ENCODE assay signal across 18 cellular contexts in the genomic region with DNA sequence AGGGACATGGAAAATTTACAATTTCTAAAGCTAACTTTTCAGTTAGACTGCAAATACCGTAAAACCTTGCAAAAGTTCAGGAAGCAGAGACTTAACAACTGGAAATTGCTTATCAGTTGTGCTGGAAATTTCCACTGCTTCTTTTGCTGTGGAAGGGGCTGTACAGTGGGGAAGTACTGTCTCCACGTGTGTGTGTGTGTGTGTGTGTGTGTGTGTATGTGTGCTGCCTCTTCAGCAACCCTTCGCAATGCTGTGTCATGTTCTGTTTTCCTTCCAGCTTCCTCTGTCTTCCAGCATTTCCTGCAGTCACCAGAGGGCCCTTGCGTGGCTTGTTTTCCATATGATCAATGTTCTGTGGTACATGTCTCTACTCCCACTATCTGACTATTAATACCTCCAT.
DNase-seq lines count a peak whose midpoint lies in the region; ATAC-seq and TF ChIP-seq lines count a peak whose summit lies in the region.
"Had no signal": no experiment of that assay in that cellular context is flagged by ENCODE, and none has a peak within 500 bp of the region (broad histone marks: within the 10 kb centered on the region; RNA-seq: fewer than 3 reads in every experiment).

No MANE protein-coding gene starts in this region.

- WGBS in hepatocyte (ENCODE audit: low lambda C conversion rate, missing lambda C conversion rate) = 40% methylated on average over 4 of the region's 4 CpGs
- 46 to 52% methylated on average over 4 of the region's 4 CpGs for WGBS in tibial nerve, 2 donors

- no peak for ATAC-seq in GM19328 (IDR thresholded peaks at IDR 0.05; ENCODE audit: unreplicated experiment)
- ATAC-seq: stimulated activated naive CD8-positive, alpha-beta T cell treated with anti-CD3 and anti-CD28 coated beads, Interleukin-15, amount 100 ng/mL, for 72 hours had no signal

- H3K9me3 Mint-ChIP-seq in immature natural killer cell = peaks cover 0 to 7% (median 0%) of the 10 kb centered on the region in 6 donors
- H3K9me3 Mint-ChIP-seq: activated naive CD8-positive, alpha-beta T cell treated with anti-CD3 and anti-CD28 coated beads for 36 hours; memory B cell; stimulated activated naive CD8-positive, alpha-beta T cell treated with anti-CD3 and anti-CD28 coated beads, Interleukin-15, amount 100 ng/mL, for 72 hours had no signal

- no peaks in the 10 kb centered on the region for H3K36me3 Mint-ChIP-seq in immature natural killer cell
- H3K36me3 Mint-ChIP-seq: activated naive CD8-positive, alpha-beta T cell treated with anti-CD3 and anti-CD28 coated beads for 36 hours; memory B cell had no signal

- no peaks in the 10 kb centered on the region for H4K20me1 ChIP-seq in hepatocyte (ENCODE audit: insufficient read depth, poor library complexity, severe bottlenecking)

- TF ChIP-seq CTCF in hepatocyte (IDR thresholded peaks at IDR 0.05; ENCODE audit: poor library complexity) (no peak), tibial nerve (IDR thresholded peaks at IDR 0.05) (no peak)

- H3K27me3 ChIP-seq in hepatocyte (no peaks in the 10 kb centered on the region), tibial nerve (no peaks in the 10 kb centered on the region)

- peak overlapping the region; percentile 1 for H3K27ac ChIP-seq in hepatocyte
- H3K27ac ChIP-seq in tibial nerve = peak overlapping the region in 1 of 4 donors; percentile 2
- H3K27ac ChIP-seq: PC-9, prostate gland had no signal

- H3K9me3 ChIP-seq in hepatocyte (ENCODE audit: low read depth) = no peaks in the 10 kb centered on the region
- no peaks in the 10 kb centered on the region for H3K9me3 ChIP-seq in tibial nerve
- H3K9me3 ChIP-seq: Caco-2, prostate gland had no signal

- H3K27me3 Mint-ChIP-seq in immature natural killer cell (ENCODE audit: low read depth in 3 of 3) = peaks cover 3 to 10% (median 8%) of the 10 kb centered on the region in 3 donors

- H2AFZ ChIP-seq in hepatocyte = no peak overlapping the region
- H2AFZ ChIP-seq: PC-9 had no signal

- in situ Hi-C loops in KBM-7 (cut with MboI; ENCODE audit: low pct_unique_long_range_greater_than_20kb, low sequenced_read_pairs) = no loop called here

- peak; percentile 30 to 43 for TF ChIP-seq EP300 in tibial nerve (IDR thresholded peaks at IDR 0.05)

- H3K4me3 ChIP-seq in hepatocyte = no peak overlapping the region
- H3K4me3 ChIP-seq in tibial nerve = no peak overlapping the region
- H3K4me3 ChIP-seq: PC-9, prostate gland had no signal

- no peak overlapping the region for H3K4me2 ChIP-seq in hepatocyte
- H3K4me2 ChIP-seq: PC-9 had no signal

- H3K27ac Mint-ChIP-seq in immature natural killer cell = no peak overlapping the region
- H3K27ac Mint-ChIP-seq: activated naive CD8-positive, alpha-beta T cell treated with anti-CD3 and anti-CD28 coated beads for 36 hours; memory B cell had no signal

- H3K4me3 Mint-ChIP-seq in immature natural killer cell = no peak overlapping the region
- H3K4me3 Mint-ChIP-seq: activated naive CD8-positive, alpha-beta T cell treated with anti-CD3 and anti-CD28 coated beads for 36 hours; memory B cell; stimulated activated naive CD8-positive, alpha-beta T cell treated with anti-CD3 and anti-CD28 coated beads, Interleukin-15, amount 100 ng/mL, for 72 hours had no signal

- no peaks in the 10 kb centered on the region for H3K4me1 ChIP-seq in hepatocyte (ENCODE audit: insufficient read depth)
- H3K4me1 ChIP-seq in tibial nerve = no peaks in the 10 kb centered on the region
- H3K4me1 ChIP-seq: prostate gland had no signal

- H3K36me3 ChIP-seq in hepatocyte (replicated peaks; ENCODE audit: insufficient read depth, low read depth) (no peaks in the 10 kb centered on the region), tibial nerve (no peaks in the 10 kb centered on the region)
- H3K36me3 ChIP-seq: prostate gland had no signal

- DNase-seq in KBM-7 = peak; percentile 59
- peak; percentile 72 for DNase-seq in UCSD-AML1 (lab: John Stamatoyannopoulos, UW; ENCODE audit: unreplicated experiment)
- DNase-seq in hepatocyte (ENCODE audit: low spot score) = peak; percentile 41
- DNase-seq in tibial nerve (ENCODE audit: low spot score in 2 of 2) = peak in 1 of 2 donors; percentile 49
- DNase-seq in immature natural killer cell = no peak
- DNase-seq in NCI-H510A treated with DMSO at 0.1 percent for 48 hours (lab: John Stamatoyannopoulos, UW) = no peak
- DNase-seq: activated naive CD8-positive, alpha-beta T cell treated with anti-CD3 and anti-CD28 coated beads for 36 hours; glutamatergic neuron; H7; IMR-90; NCI-H2107; PC-9; stimulated activated CD4-positive, alpha-beta T cell treated with anti-CD3 and anti-CD28 coated beads, Interleukin-4, amount 100 ng/mL, for 4 hours; stimulated activated naive CD8-positive, alpha-beta T cell treated with anti-CD3 and anti-CD28 coated beads, Interleukin-15, amount 100 ng/mL, for 72 hours had no signal

- no peaks in the 10 kb centered on the region for H3K79me2 ChIP-seq in hepatocyte

- no peaks in the 10 kb centered on the region for H3K4me1 Mint-ChIP-seq in immature natural killer cell
- H3K4me1 Mint-ChIP-seq: activated naive CD8-positive, alpha-beta T cell treated with anti-CD3 and anti-CD28 coated beads for 36 hours; memory B cell; stimulated activated naive CD8-positive, alpha-beta T cell treated with anti-CD3 and anti-CD28 coated beads, Interleukin-15, amount 100 ng/mL, for 72 hours had no signal

- no peak for TF ChIP-seq POLR2A in tibial nerve (IDR thresholded peaks at IDR 0.05)

- no peaks in the 10 kb centered on the region for H3K9me2 ChIP-seq in hepatocyte (replicated peaks; ENCODE audit: insufficient read depth)

Comparison
In these comparisons a context has a peak if more than half of its experiments do, and no peak if none do; other contexts are left out.
1. DNase-seq: peak in KBM-7 (single experiment), UCSD-AML1 (single experiment) and hepatocyte (single experiment); none in immature natural killer cell (0 of 3) and NCI-H510A treated with DMSO at 0.1 percent for 48 hours (single experiment).